ENCODE assay signal across 18 cellular contexts in the genomic region with DNA sequence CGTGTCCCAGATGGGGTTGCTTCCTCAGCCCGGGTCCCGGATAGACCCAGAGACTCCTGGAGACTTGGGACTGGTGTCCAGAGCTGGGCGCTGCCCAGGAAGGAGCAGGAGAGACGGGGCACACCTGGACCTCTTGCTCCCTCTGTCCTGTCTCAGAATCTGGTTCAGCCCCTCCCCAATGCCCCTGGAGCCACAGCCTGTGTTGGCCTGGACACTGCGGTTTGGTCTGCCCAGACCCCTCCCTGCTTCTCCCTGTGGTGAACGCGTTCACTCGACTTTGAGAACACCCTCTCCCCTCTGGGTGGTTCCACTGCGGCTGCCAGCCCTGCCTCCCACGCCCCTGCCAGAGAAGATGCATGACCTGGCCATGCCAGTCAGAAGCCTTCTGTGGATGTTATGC.
A peak's percentile ranks its signal among the peaks of the same experiment; 100 is the strongest.
DNase-seq lines count a peak whose midpoint lies in the region; ATAC-seq and TF ChIP-seq lines count a peak whose summit lies in the region.
"Had no signal": no experiment of that assay in that cellular context is flagged by ENCODE, and none has a peak within 500 bp of the region (broad histone marks: within the 10 kb centered on the region; RNA-seq: fewer than 3 reads in every experiment).

No MANE protein-coding gene starts in this region.

- H3K9me3 Mint-ChIP-seq in endodermal cell (peaks cover 2% of the 10 kb centered on the region), progenitor cell of endocrine pancreas (ENCODE audit: low read depth) (no peaks in the 10 kb centered on the region)
- H3K9me3 Mint-ChIP-seq in naive thymus-derived CD4-positive, alpha-beta T cell = peaks cover 0 to 3% (median 0%) of the 10 kb centered on the region in 11 donors
- H3K9me3 Mint-ChIP-seq: CD14-positive monocyte had no signal

- intact Hi-C loops in left cardiac atrium (cut with DNase I) = no loop called here
- intact Hi-C loops in left ventricle myocardium inferior (cut with micrococcal nuclease) = no loop called here
- intact Hi-C loops in naive thymus-derived CD4-positive, alpha-beta T cell (cut with micrococcal nuclease) = no loop called here
- intact Hi-C loops in upper lobe of right lung (cut with DNase I) = no loop called here

- ATAC-seq in left cardiac atrium (no peak), upper lobe of right lung (no peak), GM21381 (IDR thresholded peaks at IDR 0.05; ENCODE audit: unreplicated experiment) (no peak)
- peak; percentile 3 for ATAC-seq in naive thymus-derived CD4-positive, alpha-beta T cell

- H3K9me3 ChIP-seq in left ventricle myocardium inferior (replicated peaks) = no peaks in the 10 kb centered on the region
- H3K9me3 ChIP-seq in endodermal cell (ENCODE audit: control insufficient read depth, low read length) = no peaks in the 10 kb centered on the region
- no peaks in the 10 kb centered on the region for H3K9me3 ChIP-seq in naive thymus-derived CD4-positive, alpha-beta T cell (ENCODE audit: control insufficient read depth in 2 of 3, low read length in 3 of 3)
- H3K9me3 ChIP-seq in upper lobe of right lung = no peaks in the 10 kb centered on the region

- CTCF ChIA-PET in naive thymus-derived CD4-positive, alpha-beta T cell (lab: Charles Lee) = no interaction called here

- H3K4me3 Mint-ChIP-seq in endodermal cell (no peak overlapping the region), progenitor cell of endocrine pancreas (ENCODE audit: low read depth) (no peak overlapping the region)
- no peak overlapping the region for H3K4me3 Mint-ChIP-seq in naive thymus-derived CD4-positive, alpha-beta T cell
- H3K4me3 Mint-ChIP-seq: CD14-positive monocyte had no signal

- H3K36me3 ChIP-seq in left ventricle myocardium inferior = no peaks in the 10 kb centered on the region
- H3K36me3 ChIP-seq in endodermal cell (ENCODE audit: control insufficient read depth, insufficient read depth, low read length) = no peaks in the 10 kb centered on the region
- H3K36me3 ChIP-seq in naive thymus-derived CD4-positive, alpha-beta T cell (ENCODE audit: control insufficient read depth in 2 of 3, insufficient read depth in 3 of 3, low read length in 3 of 3) = no peaks in the 10 kb centered on the region
- no peaks in the 10 kb centered on the region for H3K36me3 ChIP-seq in upper lobe of right lung

- H3K4me1 Mint-ChIP-seq in endodermal cell = no peaks in the 10 kb centered on the region
- H3K4me1 Mint-ChIP-seq in naive thymus-derived CD4-positive, alpha-beta T cell = no peaks in the 10 kb centered on the region
- H3K4me1 Mint-ChIP-seq in progenitor cell of endocrine pancreas (ENCODE audit: low read depth) = no peaks in the 10 kb centered on the region
- H3K4me1 Mint-ChIP-seq: CD14-positive monocyte had no signal

- 81% methylated on average over 8 to 11 of the region's 11 CpGs for WGBS in endodermal cell (ENCODE audit: insufficient coverage in 1 of 2, insufficient read length in 1 of 2), 2 experiments

- H3K27me3 Mint-ChIP-seq in endodermal cell (ENCODE audit: insufficient read depth) (no peaks in the 10 kb centered on the region), progenitor cell of endocrine pancreas (peaks cover 9% of the 10 kb centered on the region)
- peaks cover 0 to 8% (median 0%) of the 10 kb centered on the region in 5 donors for H3K27me3 Mint-ChIP-seq in naive thymus-derived CD4-positive, alpha-beta T cell

- H3K4me3 ChIP-seq in left ventricle myocardium inferior = no peak overlapping the region
- no peak overlapping the region for H3K4me3 ChIP-seq in endodermal cell (ENCODE audit: low read length)
- H3K4me3 ChIP-seq in naive thymus-derived CD4-positive, alpha-beta T cell (ENCODE audit: low read length) = no peak overlapping the region
- no peak overlapping the region for H3K4me3 ChIP-seq in upper lobe of right lung

- POLR2A ChIA-PET in naive thymus-derived CD4-positive, alpha-beta T cell (lab: Charles Lee) = no interaction called here

- H3K4me1 ChIP-seq in left ventricle myocardium inferior (no peaks in the 10 kb centered on the region), endodermal cell (ENCODE audit: control insufficient read depth, insufficient read depth, low read length) (no peaks in the 10 kb centered on the region), upper lobe of right lung (no peaks in the 10 kb centered on the region)
- no peaks in the 10 kb centered on the region for H3K4me1 ChIP-seq in naive thymus-derived CD4-positive, alpha-beta T cell (ENCODE audit: control insufficient read depth in 2 of 2, insufficient read depth in 2 of 2, low read length in 2 of 2)

- TF ChIP-seq CTCF in left ventricle myocardium inferior (IDR thresholded peaks at IDR 0.05; ENCODE audit: borderline replicate concordance) (no peak), endodermal cell (conservative IDR thresholded peaks at IDR 0.05) (no peak), upper lobe of right lung (IDR thresholded peaks at IDR 0.05) (no peak), progenitor cell of endocrine pancreas (IDR thresholded peaks at IDR 0.05; ENCODE audit: unreplicated experiment) (no peak)

- H3K27ac ChIP-seq in left ventricle myocardium inferior (replicated peaks) = no peak overlapping the region
- no peak overlapping the region for H3K27ac ChIP-seq in endodermal cell (ENCODE audit: low read depth, low read length)
- no peak overlapping the region for H3K27ac ChIP-seq in naive thymus-derived CD4-positive, alpha-beta T cell (ENCODE audit: low read depth, low read length)
- no peak overlapping the region for H3K27ac ChIP-seq in upper lobe of right lung

- no peak overlapping the region for H3K27ac Mint-ChIP-seq in endodermal cell
- no peak overlapping the region for H3K27ac Mint-ChIP-seq in naive thymus-derived CD4-positive, alpha-beta T cell
- no peak overlapping the region for H3K27ac Mint-ChIP-seq in progenitor cell of endocrine pancreas
- H3K27ac Mint-ChIP-seq: CD14-positive monocyte had no signal

- DNase-seq in left cardiac atrium (peak; percentile 3), left ventricle myocardium inferior (no peak), endodermal cell (peak; percentile 38), upper lobe of right lung (peak; percentile 52), NCI-H1092 (lab: John Stamatoyannopoulos, UW) (no peak), progenitor cell of endocrine pancreas (ENCODE audit: low spot score, unreplicated experiment) (no peak)
- DNase-seq in naive thymus-derived CD4-positive, alpha-beta T cell = no peak
- DNase-seq: DMS 273 treated with DMSO at 0.1 percent for 48 hours; GF-D8; KG1; NCI-H1436; NCI-H2029 treated with DMSO at 0.1 percent for 48 hours; NCI-H2171 treated with DMSO at 0.1 percent for 48 hours; NCI-H446 treated with DMSO at 0.1 percent for 48 hours; NK-92 treated with Interleukin-12 subunit alpha and Interleukin-12 subunit beta, amount 100 ng/mL, for 24 hours; OCI-M1 had no signal

- H3K27me3 ChIP-seq in left ventricle myocardium inferior (ENCODE audit: low read depth) = peaks cover 64% of the 10 kb centered on the region
- no peaks in the 10 kb centered on the region for H3K27me3 ChIP-seq in endodermal cell (ENCODE audit: control insufficient read depth, insufficient read depth, low read length, poor library complexity, severe bottlenecking)
- H3K27me3 ChIP-seq in naive thymus-derived CD4-positive, alpha-beta T cell (ENCODE audit: control insufficient read depth in 2 of 2, insufficient read depth in 2 of 2, low read length in 2 of 2) = no peaks in the 10 kb centered on the region
- H3K27me3 ChIP-seq in upper lobe of right lung = peaks cover 4% of the 10 kb centered on the region

- H3K36me3 Mint-ChIP-seq in endodermal cell (ENCODE audit: low read depth) (no peaks in the 10 kb centered on the region), progenitor cell of endocrine pancreas (ENCODE audit: insufficient read depth) (no peaks in the 10 kb centered on the region)
- no peaks in the 10 kb centered on the region for H3K36me3 Mint-ChIP-seq in naive thymus-derived CD4-positive, alpha-beta T cell
- H3K36me3 Mint-ChIP-seq: CD14-positive monocyte had no signal

- no peak overlapping the region for H3K9ac ChIP-seq in endodermal cell (ENCODE audit: extremely low read depth, low read length, poor library complexity, severe bottlenecking)

Comparison
In these comparisons a context has a peak if more than half of its experiments do, and no peak if none do; other contexts are left out.
1. DNase-seq: peak in left cardiac atrium (single experiment), endodermal cell (single experiment) and upper lobe of right lung (single experiment); none in left ventricle myocardium inferior (single experiment), naive thymus-derived CD4-positive, alpha-beta T cell (0 of 9), NCI-H1092 (single experiment) and progenitor cell of endocrine pancreas (single experiment).